ENCODE assay signal across 33 cellular contexts in genomic region chr6:139650941-139651340, GRCh38.
"Had no signal": no experiment of that assay in that cellular context is flagged by ENCODE, and none has a peak within 500 bp of the region (broad histone marks: within the 10 kb centered on the region; RNA-seq: fewer than 3 reads in every experiment).

No MANE protein-coding gene starts in this region.

- DNase-seq: activated CD4-positive, alpha-beta memory T cell treated with anti-CD3 and anti-CD28 coated beads for 36 hours; activated CD4-positive, alpha-beta T cell treated with anti-CD3 and anti-CD28 coated beads for 36 hours; activated CD4-positive, alpha-beta T cell treated with anti-CD3 and anti-CD28 coated beads, Interleukin-2, amount 10 ng/mL, durations not matched to agents 7 days and 5 days; activated CD8-positive, alpha-beta memory T cell treated with anti-CD3 and anti-CD28 coated beads, Interleukin-2, amount 50 U/mL, for 4 hours; activated gamma-delta T cell treated with Interleukin-2 at 50 U/mL for 16 hours; activated naive CD4-positive, alpha-beta T cell treated with anti-CD3 and anti-CD28 coated beads for 36 hours; activated T-cell treated with anti-CD3 and anti-CD28 coated beads for 4 hours; activated T-cell treated with anti-CD3 and anti-CD28 coated beads, Interleukin-2, amount 50 U/mL, for 4 hours; body of pancreas; Karpas-422; NCI-H1092; NCI-H146; NCI-H187; NCI-H2029 treated with DMSO at 0.1 percent for 48 hours; NCI-H2107; NCI-H2171 treated with DMSO at 0.1 percent for 48 hours; NCI-H2227 treated with DMSO at 0.1 percent for 48 hours; NCI-H446; NCI-H524; NCI-H69; NK-92 treated with Interleukin-12 subunit alpha and Interleukin-12 subunit beta, amount 100 ng/mL, for 24 hours; PC-3; SIG-M5 had no signal

- H3K27ac Mint-ChIP-seq: activated CD4-positive, alpha-beta memory T cell treated with anti-CD3 and anti-CD28 coated beads for 36 hours; activated CD4-positive, alpha-beta T cell treated with anti-CD3 and anti-CD28 coated beads for 36 hours; activated CD4-positive, alpha-beta T cell treated with anti-CD3 and anti-CD28 coated beads, Interleukin-2, amount 10 ng/mL, durations not matched to agents 7 days and 5 days; activated naive CD4-positive, alpha-beta T cell treated with anti-CD3 and anti-CD28 coated beads for 36 hours; activated naive CD4-positive, alpha-beta T cell treated with anti-CD3 and anti-CD28 coated beads, Interleukin-2, amount 50 U/mL, for 72 hours; activated T-helper 1 cell treated with anti-CD3 and anti-CD28 coated beads, Interleukin-12 subunit alpha, Interleukin-12 subunit beta, Interleukin-2, Interleukin-4 antibody, amounts not matched to agents 30 ng/mL and 10 ng/mL and 1 ng/mL, durations not matched to agents 14 hours and 24 hours and 36 hours; T-helper 1 cell treated with Interleukin-12 subunit alpha and Interleukin-12 subunit beta and Interleukin-4 antibody, amounts not matched to agents 30 μg/mL and 1 μg/mL, for 36 hours; T-helper 2 cell treated with Interferon-gamma antibody and Interleukin-4, amounts not matched to agents 5 μg/mL and 100 μg/mL, for 36 hours; WTC11 had no signal

- H3K4me1 ChIP-seq: adrenal gland, breast epithelium had no signal

- H3K4me3 ChIP-seq: adrenal gland, body of pancreas, breast epithelium had no signal

- H3K27me3 ChIP-seq: adrenal gland, body of pancreas, breast epithelium had no signal

- H3K27ac ChIP-seq: adrenal gland, body of pancreas, breast epithelium, RWPE1 had no signal

- H3K4me1 Mint-ChIP-seq: activated CD4-positive, alpha-beta T cell treated with anti-CD3 and anti-CD28 coated beads for 36 hours had no signal

- H3K36me3 ChIP-seq: adrenal gland, breast epithelium had no signal

- H3K9me3 Mint-ChIP-seq: activated CD4-positive, alpha-beta memory T cell treated with anti-CD3 and anti-CD28 coated beads for 36 hours; activated naive CD4-positive, alpha-beta T cell treated with anti-CD3 and anti-CD28 coated beads for 36 hours; activated T-helper 1 cell treated with anti-CD3 and anti-CD28 coated beads, Interleukin-12 subunit alpha, Interleukin-12 subunit beta, Interleukin-2, Interleukin-4 antibody, amounts not matched to agents 30 ng/mL and 10 ng/mL and 1 ng/mL, durations not matched to agents 14 hours and 24 hours and 36 hours; T-helper 1 cell treated with Interleukin-12 subunit alpha and Interleukin-12 subunit beta and Interleukin-4 antibody, amounts not matched to agents 30 μg/mL and 1 μg/mL, for 36 hours; T-helper 2 cell treated with Interferon-gamma antibody and Interleukin-4, amounts not matched to agents 5 μg/mL and 100 μg/mL, for 36 hours had no signal

- ATAC-seq: activated CD4-positive, alpha-beta T cell treated with anti-CD3 and anti-CD28 coated beads for 36 hours; activated CD4-positive, CD25-positive, alpha-beta regulatory T cell treated with anti-CD3 and anti-CD28 coated beads, Interleukin-2, amount 50 U/mL, for 24 hours; activated naive CD4-positive, alpha-beta T cell treated with anti-CD3 and anti-CD28 coated beads, Interleukin-2, amount 50 U/mL, for 72 hours; activated T-cell treated with anti-CD3 and anti-CD28 coated beads, Interleukin-2, amount 50 U/mL, for 4 hours; body of pancreas; PC-3; Right ventricle myocardium inferior; WTC11 had no signal

- H3K4me3 Mint-ChIP-seq: activated CD4-positive, alpha-beta memory T cell treated with anti-CD3 and anti-CD28 coated beads for 36 hours; activated CD4-positive, alpha-beta T cell treated with anti-CD3 and anti-CD28 coated beads for 36 hours; activated CD4-positive, alpha-beta T cell treated with anti-CD3 and anti-CD28 coated beads, Interleukin-2, amount 10 ng/mL, durations not matched to agents 7 days and 5 days; activated naive CD4-positive, alpha-beta T cell treated with anti-CD3 and anti-CD28 coated beads for 36 hours; activated T-cell treated with anti-CD3 and anti-CD28 coated beads, Interleukin-2, amount 50 U/mL, for 4 hours; activated T-helper 1 cell treated with anti-CD3 and anti-CD28 coated beads, Interleukin-12 subunit alpha, Interleukin-12 subunit beta, Interleukin-2, Interleukin-4 antibody, amounts not matched to agents 30 ng/mL and 10 ng/mL and 1 ng/mL, durations not matched to agents 14 hours and 24 hours and 36 hours; T-helper 1 cell treated with Interleukin-12 subunit alpha and Interleukin-12 subunit beta and Interleukin-4 antibody, amounts not matched to agents 30 μg/mL and 1 μg/mL, for 36 hours; T-helper 2 cell treated with Interferon-gamma antibody and Interleukin-4, amounts not matched to agents 5 μg/mL and 100 μg/mL, for 36 hours; WTC11 had no signal

- H3K36me3 Mint-ChIP-seq: activated CD4-positive, alpha-beta memory T cell treated with anti-CD3 and anti-CD28 coated beads for 36 hours; WTC11 had no signal

- H3K9me3 ChIP-seq: adrenal gland, body of pancreas, breast epithelium had no signal
